Comparison of ENCODE assay signal across 6 cellular contexts in genomic region chr12:130566446-130567155, GRCh38.
"Had no signal": no experiment of that assay in that cellular context is flagged by ENCODE, and none has a peak within 500 bp of the region (broad histone marks: within the 10 kb centered on the region; RNA-seq: fewer than 3 reads in every experiment).

No MANE protein-coding gene starts in this region.

- ATAC-seq: HepG2, K562 had no signal

- H3K4me3 ChIP-seq: K562 had no signal

- H3K27ac Mint-ChIP-seq: IgD-negative memory B cell had no signal

- H3K27ac ChIP-seq: HL-60 had no signal

- DNase-seq: KBM-7, KG1 had no signal

- H3K36me3 Mint-ChIP-seq: IgD-negative memory B cell had no signal

- H3K4me1 Mint-ChIP-seq: IgD-negative memory B cell had no signal
